1 cellular context compared by ENCODE assay signal in the genomic region with DNA sequence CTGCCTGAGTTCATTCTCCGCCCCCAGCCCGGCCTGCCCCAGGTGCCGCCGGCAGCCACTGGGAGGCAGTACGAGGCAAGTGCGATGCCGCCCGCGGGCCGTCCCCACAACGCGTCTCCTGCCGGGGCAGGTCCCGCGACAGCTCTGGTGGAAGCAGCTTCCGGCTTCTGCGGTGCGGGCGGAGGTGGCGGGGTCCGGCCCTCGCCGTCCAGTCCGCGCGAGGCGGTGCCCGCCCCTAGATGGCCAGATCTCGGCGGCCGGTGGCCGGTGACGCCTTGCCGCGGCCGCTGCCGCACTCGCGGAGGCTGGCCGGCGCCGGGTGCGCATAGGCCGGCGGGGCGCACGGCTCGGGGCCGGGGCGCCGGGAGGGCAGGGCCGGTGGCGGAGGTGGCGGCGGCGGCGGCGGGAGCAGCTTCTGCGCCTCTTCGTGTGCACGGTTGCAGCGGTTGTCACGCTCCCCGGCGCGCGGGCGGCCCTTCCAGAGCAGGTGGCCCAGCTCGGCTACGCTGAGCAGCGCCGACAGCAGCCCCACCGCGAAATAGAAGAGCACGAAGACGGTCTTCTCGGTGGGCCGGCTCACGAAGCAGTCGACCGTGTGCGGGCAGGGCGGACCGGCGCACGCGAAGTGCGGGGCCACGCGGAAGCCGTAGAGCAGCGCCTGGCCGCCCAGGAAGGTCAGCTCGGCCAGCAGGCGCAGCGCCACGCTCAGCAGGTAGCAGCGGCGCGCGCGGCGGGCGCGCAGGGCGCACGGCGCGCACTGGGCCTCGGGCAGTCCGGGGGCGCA.
TF ChIP-seq lines count a peak whose summit lies in the region.

No MANE protein-coding gene starts in this region.

TF ChIP-seq in HEK293, 187 proteins besides CTCF, POLR2A, EP300 and RAD21 (continued from another document and continues in another):
- TF ChIP-seq, protein P1, sequence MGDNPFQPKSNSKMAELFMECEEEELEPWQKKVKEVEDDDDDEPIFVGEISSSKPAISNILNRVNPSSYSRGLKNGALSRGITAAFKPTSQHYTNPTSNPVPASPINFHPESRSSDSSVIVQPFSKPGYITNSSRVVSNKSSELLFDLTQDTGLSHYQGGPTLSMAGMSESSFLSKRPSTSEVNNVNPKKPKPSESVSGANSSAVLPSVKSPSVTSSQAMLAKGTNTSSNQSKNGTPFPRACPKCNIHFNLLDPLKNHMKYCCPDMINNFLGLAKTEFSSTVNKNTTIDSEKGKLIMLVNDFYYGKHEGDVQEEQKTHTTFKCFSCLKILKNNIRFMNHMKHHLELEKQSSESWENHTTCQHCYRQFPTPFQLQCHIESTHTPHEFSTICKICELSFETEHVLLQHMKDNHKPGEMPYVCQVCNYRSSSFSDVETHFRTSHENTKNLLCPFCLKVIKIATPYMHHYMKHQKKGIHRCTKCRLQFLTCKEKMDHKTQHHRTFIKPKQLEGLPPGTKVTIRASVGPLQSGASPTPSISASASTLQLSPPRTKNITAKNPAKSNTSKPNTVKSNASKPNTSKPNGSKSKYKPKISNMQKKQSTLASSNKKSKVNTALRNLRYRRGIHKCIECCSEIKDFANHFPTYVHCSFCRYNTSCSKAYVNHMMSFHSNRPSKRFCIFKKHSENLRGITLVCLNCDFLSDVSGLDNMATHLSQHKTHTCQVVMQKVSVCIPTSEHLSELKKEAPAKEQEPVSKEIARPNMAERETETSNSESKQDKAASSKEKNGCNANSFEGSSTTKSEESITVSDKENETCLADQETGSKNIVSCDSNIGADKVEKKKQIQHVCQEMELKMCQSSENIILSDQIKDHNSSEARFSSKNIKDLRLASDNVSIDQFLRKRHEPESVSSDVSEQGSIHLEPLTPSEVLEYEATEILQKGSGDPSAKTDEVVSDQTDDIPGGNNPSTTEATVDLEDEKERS (tag by site-specific recombination; IDR thresholded peaks at IDR 0.05): no peak
- TF ChIP-seq ZFP37 (tag by site-specific recombination; IDR thresholded peaks at IDR 0.05): 0 out of 2 replicates have a peak, but pooled peaks have one; percentile 34
- peak; percentile 48; the same call in 1 of the 2 replicates for TF ChIP-seq SP3 (tag by site-specific recombination; IDR thresholded peaks at IDR 0.05)
- TF ChIP-seq OVOL3 (tag by site-specific recombination; IDR thresholded peaks at IDR 0.05): no peak
- TF ChIP-seq ZNF792 (tag by site-specific recombination; IDR thresholded peaks at IDR 0.05): no peak
- peak; percentile 65 for TF ChIP-seq EGR2 (tag by site-specific recombination; IDR thresholded peaks at IDR 0.05; ENCODE audit: low read depth)
- TF ChIP-seq KLF16 (tag by site-specific recombination; IDR thresholded peaks at IDR 0.05): peak; percentile 60; the same call in 1 of the 2 replicates
- peak; percentile 87; the same call in 1 of the 2 replicates for TF ChIP-seq GLIS2 (tag by site-specific recombination; IDR thresholded peaks at IDR 0.05)
- TF ChIP-seq HOXD13 (CRISPR knock-in tag; IDR thresholded peaks at IDR 0.05; ENCODE audit: borderline replicate concordance): no peak
- peak; percentile 80 for TF ChIP-seq SP2 (tag by site-specific recombination; IDR thresholded peaks at IDR 0.05)
- TF ChIP-seq, protein P2, sequence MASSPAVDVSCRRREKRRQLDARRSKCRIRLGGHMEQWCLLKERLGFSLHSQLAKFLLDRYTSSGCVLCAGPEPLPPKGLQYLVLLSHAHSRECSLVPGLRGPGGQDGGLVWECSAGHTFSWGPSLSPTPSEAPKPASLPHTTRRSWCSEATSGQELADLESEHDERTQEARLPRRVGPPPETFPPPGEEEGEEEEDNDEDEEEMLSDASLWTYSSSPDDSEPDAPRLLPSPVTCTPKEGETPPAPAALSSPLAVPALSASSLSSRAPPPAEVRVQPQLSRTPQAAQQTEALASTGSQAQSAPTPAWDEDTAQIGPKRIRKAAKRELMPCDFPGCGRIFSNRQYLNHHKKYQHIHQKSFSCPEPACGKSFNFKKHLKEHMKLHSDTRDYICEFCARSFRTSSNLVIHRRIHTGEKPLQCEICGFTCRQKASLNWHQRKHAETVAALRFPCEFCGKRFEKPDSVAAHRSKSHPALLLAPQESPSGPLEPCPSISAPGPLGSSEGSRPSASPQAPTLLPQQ (tag by site-specific recombination; IDR thresholded peaks at IDR 0.05): peak; percentile 64; the same call in 1 of the 2 replicates
- peak; percentile 63; the same call in 1 of the 2 replicates for TF ChIP-seq PRDM10 (tag by site-specific recombination; IDR thresholded peaks at IDR 0.05)
- peak; percentile 75 for TF ChIP-seq ZFHX2 (tag by site-specific recombination; conservative IDR thresholded peaks at IDR 0.05)
- 0 out of 2 replicates have a peak, but pooled peaks have one; percentile 37 for TF ChIP-seq REPIN1 (tag by site-specific recombination; IDR thresholded peaks at IDR 0.05; ENCODE audit: low read depth)
- TF ChIP-seq KLF8 (tag by site-specific recombination; IDR thresholded peaks at IDR 0.05): peak; percentile 45; the same call in 1 of the 2 replicates
- TF ChIP-seq ZEB2 (tag by site-specific recombination; IDR thresholded peaks at IDR 0.05): peak; percentile 74; the same call in 1 of the 2 replicates
- TF ChIP-seq, protein P3, sequence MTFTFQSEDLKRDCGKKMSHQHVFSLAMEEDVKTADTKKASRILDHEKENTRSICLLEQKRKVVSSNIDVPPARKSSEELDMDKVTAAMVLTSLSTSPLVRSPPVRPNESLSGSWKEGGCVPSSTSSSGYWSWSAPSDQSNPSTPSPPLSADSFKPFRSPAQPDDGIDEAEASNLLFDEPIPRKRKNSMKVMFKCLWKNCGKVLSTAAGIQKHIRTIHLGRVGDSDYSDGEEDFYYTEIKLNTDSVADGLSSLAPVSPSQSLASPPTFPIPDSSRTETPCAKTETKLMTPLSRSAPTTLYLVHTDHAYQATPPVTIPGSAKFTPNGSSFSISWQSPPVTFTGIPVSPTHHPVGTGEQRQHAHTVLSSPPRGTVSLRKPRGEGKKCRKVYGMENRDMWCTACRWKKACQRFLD (tag by site-specific recombination; IDR thresholded peaks at IDR 0.05): no peak
- TF ChIP-seq ZNF530 (tag by site-specific recombination; IDR thresholded peaks at IDR 0.05; ENCODE audit: low read depth): no peak
- TF ChIP-seq ZNF549 (tag by site-specific recombination; IDR thresholded peaks at IDR 0.05): no peak
- peak; percentile 85 for TF ChIP-seq HIC1 (tag by site-specific recombination; IDR thresholded peaks at IDR 0.05)
- no peak for TF ChIP-seq ZNF157 (tag by site-specific recombination; IDR thresholded peaks at IDR 0.05)
- 0 out of 2 replicates have a peak, but pooled peaks have one; percentile 38 for TF ChIP-seq KLF9 (tag by site-specific recombination; IDR thresholded peaks at IDR 0.05; ENCODE audit: low read depth)
- no peak for TF ChIP-seq ZNF354C (tag by site-specific recombination; IDR thresholded peaks at IDR 0.05; ENCODE audit: borderline replicate concordance, low read depth)
- TF ChIP-seq ZNF501 (tag by site-specific recombination; IDR thresholded peaks at IDR 0.05): 0 out of 2 replicates have a peak, but pooled peaks have one; percentile 63
- no peak for TF ChIP-seq HOXA7 (CRISPR knock-in tag; IDR thresholded peaks at IDR 0.05; ENCODE audit: borderline replicate concordance)
- TF ChIP-seq ZSCAN16 (tag by site-specific recombination; IDR thresholded peaks at IDR 0.05): no peak
- peak; percentile 75; the same call in 1 of the 2 replicates for TF ChIP-seq ZBTB11 (tag by site-specific recombination; conservative IDR thresholded peaks at IDR 0.05; ENCODE audit: low read depth)
- TF ChIP-seq ZNF398 (tag by site-specific recombination; IDR thresholded peaks at IDR 0.05): 0 out of 2 replicates have a peak, but pooled peaks have one; percentile 17
- TF ChIP-seq SP7 (tag by site-specific recombination; IDR thresholded peaks at IDR 0.05): peak; percentile 60
- 0 out of 2 replicates have a peak, but pooled peaks have one; percentile 36 for TF ChIP-seq ZSCAN30 (tag by site-specific recombination; IDR thresholded peaks at IDR 0.05)
- TF ChIP-seq ZIC2 (tag by site-specific recombination; IDR thresholded peaks at IDR 0.05): peak; percentile 60
- no peak for TF ChIP-seq ZNF558 (tag by site-specific recombination; IDR thresholded peaks at IDR 0.05)
- TF ChIP-seq INSM2 (tag by site-specific recombination; IDR thresholded peaks at IDR 0.05): no peak
- no peak for TF ChIP-seq ZNF214 (tag by site-specific recombination; IDR thresholded peaks at IDR 0.05; ENCODE audit: borderline replicate concordance)
- TF ChIP-seq ZBTB17 (tag by site-specific recombination; IDR thresholded peaks at IDR 0.05): 0 out of 2 replicates have a peak, but pooled peaks have one; percentile 43
